29 cellular contexts compared by ENCODE assay signal in the genomic region with DNA sequence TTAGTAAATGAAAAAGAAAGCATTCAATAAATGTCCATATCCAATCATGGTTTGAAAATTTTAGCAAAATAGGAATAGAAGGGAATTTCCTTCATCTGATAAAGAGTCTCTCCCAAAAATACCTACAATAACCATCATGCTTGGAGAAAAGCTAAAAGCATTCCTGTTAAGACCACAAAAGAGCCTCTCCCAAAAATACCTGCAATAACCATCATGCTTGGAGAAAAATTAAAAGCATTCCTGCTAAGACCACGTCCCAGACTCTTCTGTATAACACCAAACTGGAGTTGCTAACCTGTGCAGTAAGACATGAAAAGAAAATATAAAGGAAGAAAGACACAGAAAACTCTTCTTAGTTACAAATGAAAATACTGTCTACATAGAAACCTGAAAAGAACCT.
"Had no signal": no experiment of that assay in that cellular context is flagged by ENCODE, and none has a peak within 500 bp of the region (broad histone marks: within the 10 kb centered on the region; RNA-seq: fewer than 3 reads in every experiment).

No MANE protein-coding gene starts in this region.

- H3K36me3 ChIP-seq: colonic mucosa, esophagus muscularis mucosa, esophagus squamous epithelium, gastrocnemius medialis, gastroesophageal sphincter, heart left ventricle, heart right ventricle had no signal

- H3K27me3 ChIP-seq: colonic mucosa, dorsolateral prefrontal cortex, heart left ventricle, heart right ventricle, hepatocyte had no signal

- H3K4me1 Mint-ChIP-seq: endodermal cell had no signal

- H2AFZ ChIP-seq: hepatocyte had no signal

- H3K27ac Mint-ChIP-seq: dendritic cell treated with granulocyte-macrophage colony-stimulating factor and Interleukin-4, amounts not matched to agents 40 ng/mL and 50 ng/mL, for 4 days; effector memory CD8-positive, alpha-beta T cell; endodermal cell had no signal

- DNase-seq: colonic mucosa; cortex of kidney; dermis blood vessel endothelial cell; dorsolateral prefrontal cortex; effector CD4-positive, alpha-beta T cell; effector CD8-positive, alpha-beta T cell; effector memory CD4-positive, alpha-beta T cell; effector memory CD8-positive, alpha-beta T cell; endodermal cell; erythroblast; esophagus squamous epithelium; foreskin fibroblast; foreskin melanocyte; gastrocnemius medialis; glutamatergic neuron; heart left ventricle; heart right ventricle had no signal

- H3K79me2 ChIP-seq: hepatocyte had no signal

- H3K9me3 ChIP-seq: colonic mucosa had no signal

- ATAC-seq: effector memory CD8-positive, alpha-beta T cell; esophagus mucosa; foreskin keratinocyte; gastrocnemius medialis; gastroesophageal sphincter; heart left ventricle; heart right ventricle had no signal

- FAIRE-seq: colon, endometrium, endothelial cell of umbilical vein, frontal cortex had no signal

- H3K4me3 ChIP-seq: colonic mucosa, coronary artery, dorsolateral prefrontal cortex, esophagus muscularis mucosa, esophagus squamous epithelium, gastrocnemius medialis, gastroesophageal sphincter, heart left ventricle, heart right ventricle, hepatocyte had no signal

- H3K27ac ChIP-seq: colonic mucosa, coronary artery, dorsolateral prefrontal cortex, epithelial cell of prostate, esophagus muscularis mucosa, esophagus squamous epithelium, foreskin keratinocyte, gastrocnemius medialis, gastroesophageal sphincter, heart left ventricle, heart right ventricle, hepatocyte had no signal

- H3K4me2 ChIP-seq: hepatocyte had no signal

- H3K4me1 ChIP-seq: colonic mucosa, esophagus muscularis mucosa, foreskin keratinocyte, gastrocnemius medialis, gastroesophageal sphincter, heart left ventricle, heart right ventricle had no signal

- H3K4me3 Mint-ChIP-seq: dendritic cell treated with granulocyte-macrophage colony-stimulating factor and Interleukin-4, amounts not matched to agents 40 ng/mL and 50 ng/mL, for 4 days; effector memory CD8-positive, alpha-beta T cell; endodermal cell had no signal
